ENCODE assay signal across 10 cellular contexts in the genomic region with DNA sequence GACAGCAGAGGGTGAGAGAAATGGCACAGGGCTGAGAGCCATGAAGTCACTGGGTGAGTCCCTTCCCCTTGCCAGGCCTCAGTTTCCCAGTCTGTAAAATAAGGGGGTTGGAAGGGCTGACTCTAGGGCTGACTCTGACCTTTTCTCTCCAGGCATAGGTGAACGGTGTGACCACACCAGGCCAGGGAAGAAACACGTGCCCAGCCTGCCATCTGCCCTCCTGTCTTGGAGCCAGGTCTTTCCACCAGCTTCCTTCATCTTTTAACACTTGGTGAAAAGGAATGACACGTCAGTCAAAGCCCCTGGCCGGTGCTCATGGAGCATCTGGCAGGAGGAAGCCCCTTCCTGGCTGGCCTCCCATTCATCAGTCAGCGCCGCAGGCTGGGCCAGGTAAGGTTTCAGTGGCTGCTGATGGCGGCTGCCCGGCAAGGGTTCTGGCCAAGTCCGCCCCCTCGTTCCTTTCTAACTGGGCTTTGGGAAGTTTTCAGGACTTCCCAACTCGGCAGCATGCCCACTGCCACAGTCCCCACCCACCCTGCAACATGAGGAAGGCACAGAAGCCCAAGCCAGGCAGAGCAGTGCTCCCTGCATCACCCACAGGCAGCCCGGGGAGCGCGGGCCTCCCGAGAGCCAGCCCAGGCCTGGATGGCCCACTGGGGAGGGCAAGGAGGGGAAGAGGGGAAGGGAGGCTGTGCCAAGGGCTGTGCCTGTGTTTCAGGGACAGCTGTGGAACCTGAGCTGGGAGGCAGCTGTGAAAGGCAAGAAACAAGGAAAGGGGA.
DNase-seq lines count a peak whose midpoint lies in the region; ATAC-seq, FAIRE-seq and TF ChIP-seq lines count a peak whose summit lies in the region.
"Had no signal": no experiment of that assay in that cellular context is flagged by ENCODE, and none has a peak within 500 bp of the region (broad histone marks: within the 10 kb centered on the region; RNA-seq: fewer than 3 reads in every experiment).

No MANE protein-coding gene starts in this region.

- no peak overlapping the region for H3K4me3 ChIP-seq in bronchial epithelial cell (ENCODE audit: low read depth, low read length)
- H3K4me3 ChIP-seq in suprapubic skin: no peak overlapping the region

- no peaks in the 10 kb centered on the region for H3K36me3 ChIP-seq in bronchial epithelial cell (ENCODE audit: control insufficient read depth, insufficient read depth, low read length)
- H3K36me3 ChIP-seq in suprapubic skin: no peaks in the 10 kb centered on the region

- WGBS in suprapubic skin: 42% methylated on average over 7 of the region's 15 CpGs

- no peaks in the 10 kb centered on the region for H3K9me3 ChIP-seq in suprapubic skin

- no peak for TF ChIP-seq EP300 in suprapubic skin (IDR thresholded peaks at IDR 0.05)

- TF ChIP-seq CTCF in bronchial epithelial cell (IDR thresholded peaks at IDR 0.05; ENCODE audit: insufficient read depth, low read length, severe bottlenecking): no peak
- TF ChIP-seq CTCF in suprapubic skin (IDR thresholded peaks at IDR 0.05): no peak

- no peaks in the 10 kb centered on the region for H3K27me3 ChIP-seq in bronchial epithelial cell (ENCODE audit: control insufficient read depth, insufficient read depth, low read length)
- no peaks in the 10 kb centered on the region for H3K27me3 ChIP-seq in suprapubic skin

- no peak for TF ChIP-seq POLR2A in suprapubic skin (IDR thresholded peaks at IDR 0.05)

- peak overlapping the region; percentile 77 for H3K27ac ChIP-seq in suprapubic skin

- ATAC-seq in HG03354 (IDR thresholded peaks at IDR 0.05; ENCODE audit: poor library complexity, severe bottlenecking, unreplicated experiment): no peak
- no peak for ATAC-seq in HG02852 (IDR thresholded peaks at IDR 0.05; ENCODE audit: unreplicated experiment)
- no peak for ATAC-seq in HG03432 (IDR thresholded peaks at IDR 0.05; ENCODE audit: unreplicated experiment)

- no peak for FAIRE-seq in bronchial epithelial cell (lab: Jason Lieb, UNC)

- H3K4me1 ChIP-seq in suprapubic skin: peaks cover 66% of the 10 kb centered on the region

- DNase-seq in NCI-H1092 treated with DMSO at 0.1 percent for 48 hours (lab: John Stamatoyannopoulos, UW) (peak; percentile 57), bronchial epithelial cell (ENCODE audit: low read depth) (peak; percentile 53), left kidney (ENCODE audit: low read depth, low spot score) (peak; percentile 87), suprapubic skin (ENCODE audit: low spot score in 2 of 2) (peak in 1 of 2 donors; percentile 76), foreskin melanocyte (no peak)
- DNase-seq: NCI-H345; stimulated activated CD4-positive, alpha-beta T cell treated with anti-CD3 and anti-CD28 coated beads, Interleukin-2, amount 100 ng/mL, for 48 hours had no signal
